9 cellular contexts compared by ENCODE assay signal in the genomic region with DNA sequence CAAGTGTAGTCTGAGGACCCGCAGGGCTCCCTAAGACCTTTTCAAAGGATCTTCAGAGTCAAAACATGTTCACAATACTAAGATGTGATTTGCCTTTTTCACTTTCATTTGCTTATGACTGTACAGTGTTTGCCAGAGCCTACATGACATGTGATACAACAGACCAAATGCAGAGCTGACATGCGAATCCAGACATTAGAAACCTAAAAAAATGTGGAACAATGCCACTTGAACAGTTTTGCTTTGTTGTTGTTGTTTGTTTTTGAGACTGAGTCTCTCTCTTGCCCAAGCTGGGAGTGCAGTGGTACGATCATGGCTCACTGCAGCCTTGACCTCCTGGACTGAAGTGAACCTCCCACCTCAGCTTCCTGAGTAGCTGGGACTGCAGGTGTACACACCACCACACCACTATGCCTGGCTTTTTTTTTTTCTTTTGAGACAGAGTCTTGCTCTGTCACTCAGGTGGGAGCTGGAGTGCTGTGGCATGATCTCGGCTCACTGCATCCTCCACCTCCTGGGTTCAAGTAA. TPM values are rescaled to one million over a fixed set of nuclear protein-coding genes. Genes with fewer than 3 reads are reported as not detected.
DNase-seq lines count a peak whose midpoint lies in the region; ATAC-seq, FAIRE-seq and TF ChIP-seq lines count a peak whose summit lies in the region.
"Had no signal": no experiment of that assay in that cellular context is flagged by ENCODE, and none has a peak within 500 bp of the region (broad histone marks: within the 10 kb centered on the region; RNA-seq: fewer than 3 reads in every experiment).

No MANE protein-coding gene starts in this region.

- no peak overlapping the region for H3K9ac ChIP-seq in mammary epithelial cell (ENCODE audit: insufficient read depth, low read length)

- 99% methylated on average over 4 of the region's 4 CpGs for WGBS in mammary epithelial cell (ENCODE audit: low coverage, missing lambda C conversion rate)

- no TSS peak for BruUV-seq in mammary epithelial cell (replicated peaks; lab: Mats Ljungman, UMichigan)

- DNase-seq in fibroblast of villous mesenchyme (ENCODE audit: low read depth) (peak; percentile 34), mammary epithelial cell (no peak), urothelium cell line (ENCODE audit: low spot score) (no peak)
- DNase-seq: NCI-H526 had no signal

- H4K20me1 ChIP-seq in mammary epithelial cell (ENCODE audit: insufficient read depth, low read length) = no peaks in the 10 kb centered on the region

- no peak overlapping the region for H3K4me3 ChIP-seq in fibroblast of villous mesenchyme (ENCODE audit: low read depth, low read length)
- no peak overlapping the region for H3K4me3 ChIP-seq in mammary epithelial cell (replicated peaks in 1 of 3; ENCODE audit: insufficient read depth in 1 of 3, low read depth in 2 of 3, low read length in 3 of 3)
- H3K4me3 ChIP-seq: tibial nerve had no signal

- intact Hi-C loops in mammary epithelial cell (cut with micrococcal nuclease) = no loop called here

- peak; percentile 36 for ATAC-seq in GM18858 (IDR thresholded peaks at IDR 0.05; ENCODE audit: unreplicated experiment)
- peak; percentile 35 for ATAC-seq in GM21576 (IDR thresholded peaks at IDR 0.05; ENCODE audit: unreplicated experiment)
- peak; percentile 37 for ATAC-seq in HG03520 (IDR thresholded peaks at IDR 0.05; ENCODE audit: unreplicated experiment)
- no peak for ATAC-seq in HG03565 (IDR thresholded peaks at IDR 0.05; ENCODE audit: unreplicated experiment)

- H2AFZ ChIP-seq in mammary epithelial cell (ENCODE audit: low read depth, low read length) = no peak overlapping the region

- no peak for FAIRE-seq in urothelium cell line (lab: Jason Lieb, UNC)

- H3K27me3 ChIP-seq in mammary epithelial cell (ENCODE audit: insufficient read depth, low read length) = no peaks in the 10 kb centered on the region
- H3K27me3 ChIP-seq: tibial nerve had no signal

- TF ChIP-seq CTCF in fibroblast of villous mesenchyme (IDR thresholded peaks at IDR 0.05; ENCODE audit: insufficient read depth, low read depth, low read length) = no peak
- TF ChIP-seq CTCF in mammary epithelial cell (conservative IDR thresholded peaks at IDR 0.05 in 1 of 2, IDR thresholded peaks at IDR 0.05 in 1 of 2; ENCODE audit: extremely low read depth in 1 of 2, insufficient read depth in 1 of 2, low read depth in 1 of 2, low read length in 2 of 2) = no peak

- H3K4me2 ChIP-seq in mammary epithelial cell (ENCODE audit: insufficient read depth, low read depth, low read length) = no peak overlapping the region

- in situ Hi-C loops in mammary epithelial cell (cut with MboI; ENCODE audit: low sequenced_read_pairs in 2 of 2) = no loop called here

- dilution Hi-C loops in mammary epithelial cell (cut with HindIII; ENCODE audit: low sequenced_read_pairs) = no loop called here

- peaks cover 29% of the 10 kb centered on the region for H3K79me2 ChIP-seq in mammary epithelial cell (ENCODE audit: insufficient read depth, low read length)

- H3K9me3 ChIP-seq in mammary epithelial cell (replicated peaks; ENCODE audit: insufficient read depth, low read length) = no peaks in the 10 kb centered on the region
- H3K9me3 ChIP-seq: tibial nerve had no signal

- peaks cover 14% of the 10 kb centered on the region for H3K4me1 ChIP-seq in mammary epithelial cell (ENCODE audit: insufficient read depth, low read length)

- no peak overlapping the region for H3K27ac ChIP-seq in mammary epithelial cell (ENCODE audit: insufficient read depth, low read depth, low read length)
- H3K27ac ChIP-seq: tibial nerve had no signal

- CTCF ChIA-PET in mammary epithelial cell (lab: Charles Lee; ENCODE audit: low non-redundant PET) = interaction anchor here (0.6 kb wide), 1 partner anchor 81 kb away, joined by 10 read pairs; no protein-coding TSS in a partner anchor

- no peaks in the 10 kb centered on the region for H3K36me3 ChIP-seq in mammary epithelial cell (ENCODE audit: insufficient read depth, low read length)

RNA-seq across cellular contexts. Expression of gene RAB35, which starts 5.3 kb away (rescaled TPM):
- total RNA-seq in fibroblast of villous mesenchyme (24.5 and 24.6 TPM in 2 replicates), mammary epithelial cell (10 to 100 TPM; 19.3 to 60.4 TPM)
- 39.4 TPM for polyA plus RNA-seq in mammary epithelial cell
- polyA minus RNA-seq in mammary epithelial cell = 70.6 TPM
